12 cellular contexts compared by ENCODE assay signal in genomic region chr7:79504607-79505389, GRCh38. TPM values are rescaled to one million over a fixed set of nuclear protein-coding genes. Genes with fewer than 3 reads are reported as not detected.
DNase-seq lines count a peak whose midpoint lies in the region; ATAC-seq and TF ChIP-seq lines count a peak whose summit lies in the region.
"Had no signal": no experiment of that assay in that cellular context is flagged by ENCODE, and none has a peak within 500 bp of the region (broad histone marks: within the 10 kb centered on the region; RNA-seq: fewer than 3 reads in every experiment).

No MANE protein-coding gene starts in this region.

- BruUV-seq in Caco-2 (replicated peaks; lab: Mats Ljungman, UMichigan): no TSS peak

- POLR2A ChIA-PET in Caco-2 (lab: Charles Lee): no interaction called here

- H3K4me3 ChIP-seq in Caco-2 (ENCODE audit: low read depth, low read length) (no peak overlapping the region), endodermal cell (ENCODE audit: low read length) (no peak overlapping the region)

- ATAC-seq in GM18867 (IDR thresholded peaks at IDR 0.05; ENCODE audit: unreplicated experiment) (no peak), HG03521 (IDR thresholded peaks at IDR 0.05; ENCODE audit: unreplicated experiment) (no peak)

- H3K27ac ChIP-seq in endodermal cell (ENCODE audit: low read depth, low read length): peak overlapping the region; percentile 6

- H3K4me1 Mint-ChIP-seq in Caco-2 (ENCODE audit: low read depth, unreplicated experiment): peaks cover 39% of the 10 kb centered on the region
- H3K4me1 Mint-ChIP-seq in endodermal cell: peaks cover 21% of the 10 kb centered on the region
- peaks cover 8% of the 10 kb centered on the region for H3K4me1 Mint-ChIP-seq in endothelial cell (ENCODE audit: unreplicated experiment)
- H3K4me1 Mint-ChIP-seq: B cell had no signal

- H3K36me3 Mint-ChIP-seq in Caco-2 (ENCODE audit: insufficient read depth, unreplicated experiment): peaks cover 16% of the 10 kb centered on the region
- no peaks in the 10 kb centered on the region for H3K36me3 Mint-ChIP-seq in endodermal cell (ENCODE audit: low read depth)
- H3K36me3 Mint-ChIP-seq in endothelial cell (ENCODE audit: low read depth, unreplicated experiment): no peaks in the 10 kb centered on the region
- H3K36me3 Mint-ChIP-seq: type B pancreatic cell had no signal

- CTCF ChIA-PET in Caco-2 (lab: Charles Lee): interaction anchor here (1.0 kb wide), 1 partner anchor 207 kb away, joined by 3 read pairs; no protein-coding TSS in a partner anchor

- intact Hi-C loops in Caco-2 (cut with micrococcal nuclease; ENCODE audit: unreplicated experiment): loop anchor here (5.0 kb wide), 2 partner anchors 53 to 103 kb away; no protein-coding TSS in a partner anchor

- H3K4me3 Mint-ChIP-seq in Caco-2 (ENCODE audit: unreplicated experiment): peak overlapping the region; percentile 42
- H3K4me3 Mint-ChIP-seq in endodermal cell: no peak overlapping the region
- H3K4me3 Mint-ChIP-seq in endothelial cell (ENCODE audit: unreplicated experiment): no peak overlapping the region
- H3K4me3 Mint-ChIP-seq: B cell, type B pancreatic cell had no signal

- H3K27ac Mint-ChIP-seq in Caco-2 (ENCODE audit: unreplicated experiment): peak overlapping the region; percentile 90
- H3K27ac Mint-ChIP-seq in endodermal cell: peak overlapping the region; percentile 89
- H3K27ac Mint-ChIP-seq in endothelial cell (ENCODE audit: unreplicated experiment): no peak overlapping the region
- H3K27ac Mint-ChIP-seq: B cell, type B pancreatic cell had no signal

- H3K4me1 ChIP-seq in Caco-2: peaks cover 56% of the 10 kb centered on the region
- H3K4me1 ChIP-seq in endodermal cell (ENCODE audit: control insufficient read depth, insufficient read depth, low read length): peaks cover 2% of the 10 kb centered on the region

- WGBS in endodermal cell (ENCODE audit: insufficient coverage in 1 of 2, insufficient read length in 1 of 2), 2 experiments: 50 to 83% methylated on average over 3 to 8 of the region's 9 CpGs

- H3K27me3 ChIP-seq in Caco-2 (replicated peaks; ENCODE audit: control insufficient read depth, insufficient read depth, low read length) (no peaks in the 10 kb centered on the region), endodermal cell (ENCODE audit: control insufficient read depth, insufficient read depth, low read length, poor library complexity, severe bottlenecking) (no peaks in the 10 kb centered on the region)

- no peaks in the 10 kb centered on the region for H3K9me3 ChIP-seq in Caco-2
- H3K9me3 ChIP-seq in endodermal cell (ENCODE audit: control insufficient read depth, low read length): no peaks in the 10 kb centered on the region

- H3K9ac ChIP-seq in endodermal cell (ENCODE audit: extremely low read depth, low read length, poor library complexity, severe bottlenecking): no peak overlapping the region

- DNase-seq in Caco-2: peak; percentile 67 to 74
- peak; percentile 7 for DNase-seq in NCI-H1694 (lab: John Stamatoyannopoulos, UW)
- peak; percentile 68 for DNase-seq in endodermal cell
- peak; percentile 42 for DNase-seq in middle frontal gyrus (ENCODE audit: extremely low spot score, low spot score)
- DNase-seq in SKM-1 (lab: John Stamatoyannopoulos, UW; ENCODE audit: unreplicated experiment): no peak
- no peak for DNase-seq in endothelial cell (ENCODE audit: low spot score)
- DNase-seq: activated CD4-positive, alpha-beta T cell treated with anti-CD3 and anti-CD28 coated beads for 1 hour; NCI-H2107 had no signal

- TF ChIP-seq CTCF in Caco-2 (IDR thresholded peaks at IDR 0.05; ENCODE audit: insufficient read depth in 1 of 2, low read depth in 1 of 2, low read length in 1 of 2, severe bottlenecking in 1 of 2, unreplicated experiment in 1 of 2) (no peak), endodermal cell (conservative IDR thresholded peaks at IDR 0.05) (no peak), endothelial cell (IDR thresholded peaks at IDR 0.05; ENCODE audit: unreplicated experiment) (no peak)

- H3K9me3 Mint-ChIP-seq in Caco-2 (ENCODE audit: unreplicated experiment): no peaks in the 10 kb centered on the region
- H3K9me3 Mint-ChIP-seq in endodermal cell: no peaks in the 10 kb centered on the region
- no peaks in the 10 kb centered on the region for H3K9me3 Mint-ChIP-seq in endothelial cell (ENCODE audit: unreplicated experiment)
- H3K9me3 Mint-ChIP-seq: type B pancreatic cell had no signal

- H3K36me3 ChIP-seq in Caco-2 (ENCODE audit: control insufficient read depth, insufficient read depth, low read length) (no peaks in the 10 kb centered on the region), endodermal cell (ENCODE audit: control insufficient read depth, insufficient read depth, low read length) (no peaks in the 10 kb centered on the region)

- no peaks in the 10 kb centered on the region for H3K27me3 Mint-ChIP-seq in Caco-2 (ENCODE audit: insufficient read depth, unreplicated experiment)
- no peaks in the 10 kb centered on the region for H3K27me3 Mint-ChIP-seq in endodermal cell (ENCODE audit: insufficient read depth)
- H3K27me3 Mint-ChIP-seq in endothelial cell (ENCODE audit: unreplicated experiment): no peaks in the 10 kb centered on the region
- H3K27me3 Mint-ChIP-seq: B cell, type B pancreatic cell had no signal

RNA-seq across cellular contexts. Expression of gene MAGI2, which starts 51.3 kb away (rescaled TPM):
- 0.19 and 0.25 TPM in 2 replicates for total RNA-seq in Caco-2 (2022)
- 10 to 100 TPM; 10.3 to 19.2 TPM for total RNA-seq in endodermal cell
- 8.9 TPM for polyA plus RNA-seq in endodermal cell (2013, experiment 1 of 2)
- polyA plus RNA-seq in endodermal cell (2013, experiment 2 of 2): 10.2 TPM
- 6.3 TPM for total RNA-seq in endothelial cell (ENCODE audit: unreplicated experiment)

Comparison
In these comparisons a context has a peak if more than half of its experiments do, and no peak if none do; other contexts are left out.
1. DNase-seq: peak in Caco-2 (2 of 2), NCI-H1694 (single experiment), endodermal cell (single experiment) and middle frontal gyrus (single experiment); none in SKM-1 (single experiment) and endothelial cell (single experiment).